19 cellular contexts compared by ENCODE assay signal in the genomic region with DNA sequence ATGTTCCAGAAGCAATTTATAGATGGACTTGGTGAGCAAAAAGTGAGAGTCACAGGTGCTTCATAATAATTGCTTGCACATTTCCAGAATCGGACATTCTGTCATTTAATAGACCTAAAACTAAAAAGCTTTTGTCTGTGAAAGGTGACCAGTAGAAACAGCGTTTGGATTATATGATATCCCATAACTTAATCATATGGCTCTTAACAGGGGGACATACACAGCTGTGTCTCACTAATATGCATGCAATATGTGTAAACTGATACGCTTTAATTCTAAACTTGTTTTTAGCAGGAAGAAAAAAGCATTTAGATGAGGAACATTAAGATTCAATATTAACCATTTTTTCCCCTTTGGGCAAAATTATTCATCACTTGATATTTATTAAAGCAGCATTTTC.
"Had no signal": no experiment of that assay in that cellular context is flagged by ENCODE, and none has a peak within 500 bp of the region (broad histone marks: within the 10 kb centered on the region; RNA-seq: fewer than 3 reads in every experiment).

No MANE protein-coding gene starts in this region.

- H3K27ac Mint-ChIP-seq: activated CD8-positive, alpha-beta T cell treated with anti-CD3 and anti-CD28 coated beads, Interleukin-2, amount 10 ng/mL, durations not matched to agents 7 days and 5 days; activated naive CD4-positive, alpha-beta T cell treated with anti-CD3 and anti-CD28 coated beads, Interleukin-2, amount 50 U/mL, for 24 hours; T-helper 17 cell; WTC11 had no signal

- H3K9me3 Mint-ChIP-seq: activated naive CD4-positive, alpha-beta T cell treated with anti-CD3 and anti-CD28 coated beads, Interleukin-2, amount 50 U/mL, for 24 hours had no signal

- DNase-seq: activated CD4-positive, alpha-beta T cell treated with anti-CD3 and anti-CD28 coated beads for 48 hours; activated CD4-positive, alpha-beta T cell treated with anti-CD3 and anti-CD28 coated beads, Interleukin-2, amount 50 U/mL, for 4 hours; activated CD4-positive, CD25-positive, alpha-beta regulatory T cell treated with anti-CD3 and anti-CD28 coated beads, Interleukin-2, amount 50 U/mL, for 72 hours; activated CD8-positive, alpha-beta memory T cell treated with anti-CD3 and anti-CD28 coated beads, Interleukin-2, amount 50 U/mL, for 48 hours; activated CD8-positive, alpha-beta T cell treated with anti-CD3 and anti-CD28 coated beads, Interleukin-2, amount 10 ng/mL, durations not matched to agents 7 days and 5 days; activated T-cell treated with anti-CD3 and anti-CD28 coated beads, Interleukin-2, amount 50 U/mL, for 1 hour; aorta; central memory CD4-positive, alpha-beta T cell; NCI-H1048; NCI-H1417 treated with DMSO at 0.1 percent for 48 hours; NCI-H2029; NCI-H2107; NCI-H510A treated with DMSO at 0.1 percent for 48 hours; Peyer's patch; SHP77; T-helper 17 cell; T-helper 9 cell had no signal

- H3K27ac ChIP-seq: Peyer's patch had no signal

- H3K4me3 Mint-ChIP-seq: activated CD8-positive, alpha-beta T cell treated with anti-CD3 and anti-CD28 coated beads, Interleukin-2, amount 10 ng/mL, durations not matched to agents 7 days and 5 days; activated naive CD4-positive, alpha-beta T cell treated with anti-CD3 and anti-CD28 coated beads, Interleukin-2, amount 50 U/mL, for 24 hours; T-helper 17 cell; WTC11 had no signal

- H3K4me1 Mint-ChIP-seq: activated naive CD4-positive, alpha-beta T cell treated with anti-CD3 and anti-CD28 coated beads, Interleukin-2, amount 50 U/mL, for 24 hours; T-helper 17 cell had no signal

- H3K4me1 ChIP-seq: Peyer's patch had no signal

- H3K27me3 ChIP-seq: Peyer's patch had no signal

- H3K9me3 ChIP-seq: Peyer's patch had no signal

- H3K36me3 ChIP-seq: Peyer's patch had no signal

- H3K4me3 ChIP-seq: Peyer's patch had no signal

- H3K36me3 Mint-ChIP-seq: activated naive CD4-positive, alpha-beta T cell treated with anti-CD3 and anti-CD28 coated beads, Interleukin-2, amount 50 U/mL, for 24 hours; WTC11 had no signal
